ENCODE assay signal across 22 cellular contexts in the genomic region with DNA sequence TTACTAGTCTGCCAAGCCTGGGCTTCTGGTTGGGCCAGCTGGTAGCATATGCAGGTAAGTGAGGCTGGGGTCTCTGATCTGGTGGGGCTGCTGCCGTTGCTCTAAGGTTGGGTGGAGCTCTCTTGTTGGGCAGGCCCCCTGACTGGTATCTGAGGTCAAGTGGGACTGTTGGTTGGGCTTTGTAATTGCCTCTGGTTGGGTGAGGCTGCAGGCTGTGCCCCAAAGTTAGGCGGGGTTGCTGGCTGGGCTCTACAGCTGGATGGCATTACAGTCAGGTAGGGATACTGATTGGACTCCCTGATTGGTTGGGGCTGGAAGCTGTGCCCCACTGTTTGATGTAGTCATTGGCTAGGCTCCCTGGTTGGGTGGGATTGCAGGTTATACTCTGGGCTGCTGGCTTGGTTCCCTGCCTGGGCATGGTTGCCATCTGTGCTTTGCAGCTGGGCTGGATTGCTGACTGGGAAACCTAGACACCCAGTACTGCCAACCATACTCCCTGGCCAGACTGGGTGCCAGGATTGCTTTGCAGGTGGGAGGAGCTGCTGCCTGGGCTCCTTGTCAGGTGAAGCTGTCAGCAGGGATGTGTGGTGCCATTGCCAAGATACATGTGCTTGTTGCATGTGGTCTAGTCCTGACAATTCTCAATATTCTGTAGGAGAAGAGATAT.
"Had no signal": no experiment of that assay in that cellular context is flagged by ENCODE, and none has a peak within 500 bp of the region (broad histone marks: within the 10 kb centered on the region; RNA-seq: fewer than 3 reads in every experiment).

No MANE protein-coding gene starts in this region.

- H3K27me3 ChIP-seq: adrenal gland, breast epithelium, esophagus muscularis mucosa, gastroesophageal sphincter, suprapubic skin, transverse colon had no signal

- DNase-seq: activated B cell treated with CpG ODN at 0.5 μM for 24 hours; activated CD4-positive, alpha-beta memory T cell treated with anti-CD3 and anti-CD28 coated beads for 36 hours; activated CD4-positive, alpha-beta T cell treated with anti-CD3 and anti-CD28 coated beads for 4 hours; activated gamma-delta T cell treated with Interleukin-2 at 50 U/mL for 16 hours; activated T-cell treated with anti-CD3 and anti-CD28 coated beads for 4 hours; adrenal gland; cerebellar nuclear complex; effector CD8-positive, alpha-beta T cell; nephron progenitor cell; retina; stimulated activated CD4-positive, alpha-beta T cell treated with anti-CD3 and anti-CD28 coated beads, Interleukin-15, amount 100 ng/mL, for 24 hours; stimulated activated CD4-positive, alpha-beta T cell treated with anti-CD3 and anti-CD28 coated beads, Interleukin-2, amount 100 ng/mL, for 48 hours; stimulated activated naive CD8-positive, alpha-beta T cell treated with anti-CD3 and anti-CD28 coated beads, Interleukin-15, amount 100 ng/mL, for 72 hours; T-cell; transverse colon had no signal

- H3K4me3 ChIP-seq: adrenal gland, breast epithelium, esophagus muscularis mucosa, gastroesophageal sphincter, lung, suprapubic skin, transverse colon had no signal

- H3K4me3 Mint-ChIP-seq: activated B cell treated with CpG ODN at 0.5 μM for 24 hours; activated CD4-positive, alpha-beta memory T cell treated with anti-CD3 and anti-CD28 coated beads for 36 hours; activated T-helper 1 cell treated with anti-CD3 and anti-CD28 coated beads, Interleukin-12 subunit alpha, Interleukin-12 subunit beta, Interleukin-2, Interleukin-4 antibody, amounts not matched to agents 30 ng/mL and 10 ng/mL and 1 ng/mL, durations not matched to agents 14 hours and 24 hours and 36 hours; nephron progenitor cell; stimulated activated naive CD8-positive, alpha-beta T cell treated with anti-CD3 and anti-CD28 coated beads, Interleukin-15, amount 100 ng/mL, for 72 hours; T-cell had no signal

- ATAC-seq: activated naive CD4-positive, alpha-beta T cell treated with anti-CD3 and anti-CD28 coated beads, Interleukin-2, amount 50 U/mL, for 72 hours; gastroesophageal sphincter; stimulated activated naive CD8-positive, alpha-beta T cell treated with anti-CD3 and anti-CD28 coated beads, Interleukin-15, amount 100 ng/mL, for 72 hours; T-cell had no signal

- H3K27ac ChIP-seq: adrenal gland, breast epithelium, esophagus muscularis mucosa, gastroesophageal sphincter, suprapubic skin, transverse colon had no signal

- H3K27me3 Mint-ChIP-seq: activated B cell treated with CpG ODN at 0.5 μM for 24 hours; activated CD4-positive, alpha-beta memory T cell treated with anti-CD3 and anti-CD28 coated beads for 36 hours; stimulated activated naive CD8-positive, alpha-beta T cell treated with anti-CD3 and anti-CD28 coated beads, Interleukin-15, amount 100 ng/mL, for 72 hours; T-cell had no signal

- H3K27ac Mint-ChIP-seq: activated B cell treated with CpG ODN at 0.5 μM for 24 hours; activated CD4-positive, alpha-beta memory T cell treated with anti-CD3 and anti-CD28 coated beads for 36 hours; activated naive CD4-positive, alpha-beta T cell treated with anti-CD3 and anti-CD28 coated beads, Interleukin-2, amount 50 U/mL, for 72 hours; activated T-helper 1 cell treated with anti-CD3 and anti-CD28 coated beads, Interleukin-12 subunit alpha, Interleukin-12 subunit beta, Interleukin-2, Interleukin-4 antibody, amounts not matched to agents 30 ng/mL and 10 ng/mL and 1 ng/mL, durations not matched to agents 14 hours and 24 hours and 36 hours; nephron progenitor cell; stimulated activated naive CD8-positive, alpha-beta T cell treated with anti-CD3 and anti-CD28 coated beads, Interleukin-15, amount 100 ng/mL, for 72 hours; T-cell had no signal

- H3K36me3 ChIP-seq: adrenal gland, breast epithelium had no signal

- H3K4me1 Mint-ChIP-seq: nephron progenitor cell; stimulated activated naive CD8-positive, alpha-beta T cell treated with anti-CD3 and anti-CD28 coated beads, Interleukin-15, amount 100 ng/mL, for 72 hours had no signal

- H3K4me1 ChIP-seq: adrenal gland, breast epithelium, esophagus muscularis mucosa, gastroesophageal sphincter, suprapubic skin, transverse colon had no signal
